ENCODE assay signal across 15 cellular contexts in genomic region chr16:55832788-55833583, GRCh38. TPM values are rescaled to one million over a fixed set of nuclear protein-coding genes. Genes with fewer than 3 reads are reported as not detected.
DNase-seq lines count a peak whose midpoint lies in the region; ATAC-seq, FAIRE-seq and TF ChIP-seq lines count a peak whose summit lies in the region.
"Had no signal": no experiment of that assay in that cellular context is flagged by ENCODE, and none has a peak within 500 bp of the region (broad histone marks: within the 10 kb centered on the region; RNA-seq: fewer than 3 reads in every experiment).

Gene CES1, minus strand, starts transcription at chr16:55833096. Its CDS starts 41 bp downstream, at chr16:55833055.

- H3K4me2 ChIP-seq in K562 (ENCODE audit: insufficient read depth, low read length), result no peak within 1 kb of the TSS
- H3K4me2 ChIP-seq: BLaER1 had no signal

- CTCF ChIA-PET in K562 (lab: Yijun Ruan, JAX; ENCODE audit: low intra/inter-chr PET ratio), result no interaction called here

- no peaks in the 10 kb centered on the region for H3K79me2 ChIP-seq in K562 (ENCODE audit: control insufficient read depth, insufficient read depth, low read length)

- peaks cover 0 to 6% of the 10 kb centered on the region in 2 experiments; a peak in 1 of 5 replicates for H3K4me1 ChIP-seq in K562 (replicated peaks in 1 of 2; ENCODE audit: control insufficient read depth in 2 of 2, insufficient read depth in 2 of 2, low read length in 2 of 2)
- no peaks in the 10 kb centered on the region for H3K4me1 ChIP-seq in sigmoid colon
- H3K4me1 ChIP-seq: BLaER1, SJSA1 had no signal

- no peak within 1 kb of the TSS; a peak in 1 of 4 replicates for H3K9ac ChIP-seq in K562 (ENCODE audit: insufficient read depth in 1 of 2, low read depth in 2 of 2, low read length in 2 of 2)
- H3K9ac ChIP-seq: BLaER1 had no signal

- H3K4me3 ChIP-seq in HL-60 (replicated peaks; ENCODE audit: insufficient read depth, low read length), result peak within 1 kb of the TSS; percentile 42
- no peak within 1 kb of the TSS for H3K4me3 ChIP-seq in K562
- peak within 1 kb of the TSS in 3 of 4 donors; percentile 22 to 42 (median 39) for H3K4me3 ChIP-seq in sigmoid colon
- no peak within 1 kb of the TSS for H3K4me3 ChIP-seq in MG63
- H3K4me3 ChIP-seq: BLaER1, SJSA1 had no signal

- H2AFZ ChIP-seq in K562 (ENCODE audit: low read depth, low read length), result no peak within 1 kb of the TSS

- TF ChIP-seq RAD21 in K562 (CRISPR knock-in tag; conservative IDR thresholded peaks at IDR 0.05 in 1 of 2, IDR thresholded peaks at IDR 0.05 in 1 of 2), result no peak

- TF ChIP-seq POLR2A in K562 (conservative IDR thresholded peaks at IDR 0.05) (no peak), sigmoid colon (IDR thresholded peaks at IDR 0.05) (no peak)

- in situ Hi-C loops in K562 (cut with MboI), result loop anchor here (5.0 kb wide), 1 partner anchor 71 kb away; no protein-coding TSS in a partner anchor

- DNase-seq in HL-60 (ENCODE audit: low read depth in 1 of 2, low spot score in 1 of 2), result peak; percentile 76 to 97
- no peak for DNase-seq in K562 (ENCODE audit: extremely low read depth in 1 of 4, low spot score in 3 of 4)
- DNase-seq in left lobe of liver (ENCODE audit: low spot score), result peak; percentile 97
- DNase-seq in sigmoid colon, result peak; percentile 78
- DNase-seq in OCI-M1 (lab: John Stamatoyannopoulos, UW), result no peak
- DNase-seq in MG63, result no peak
- no peak for DNase-seq in activated naive CD4-positive, alpha-beta T cell treated with anti-CD3 and anti-CD28 coated beads, Interleukin-2, amount 50 U/mL, for 16 hours
- DNase-seq in iPS-NIHi11 (ENCODE audit: low spot score), result no peak
- DNase-seq: activated CD4-positive, alpha-beta T cell treated with anti-CD3 and anti-CD28 coated beads, Interleukin-2, amount 50 U/mL, for 1 hour; activated naive CD8-positive, alpha-beta T cell treated with anti-CD3 and anti-CD28 coated beads, Interleukin-2, amount 10 ng/mL, durations not matched to agents 7 days and 5 days; effector memory CD8-positive, alpha-beta T cell had no signal

- H4K20me1 ChIP-seq in K562 (replicated peaks; ENCODE audit: control insufficient read depth, insufficient read depth, low read length), result no peaks in the 10 kb centered on the region
- H4K20me1 ChIP-seq: BLaER1 had no signal

- ATAC-seq in K562 (peak; percentile 67), left lobe of liver (peak; percentile 73)
- ATAC-seq: effector memory CD8-positive, alpha-beta T cell had no signal

- peak within 1 kb of the TSS; percentile 59 for H3K27ac ChIP-seq in HL-60 (replicated peaks)
- H3K27ac ChIP-seq in K562 (ENCODE audit: extremely low read depth, low read depth, low read length), result no peak within 1 kb of the TSS
- peak within 1 kb of the TSS in 3 of 4 donors; percentile 34 to 76 (median 71) for H3K27ac ChIP-seq in sigmoid colon
- H3K27ac ChIP-seq: BLaER1, SJSA1 had no signal

- no peak for TF ChIP-seq CTCF in HL-60 (IDR thresholded peaks at IDR 0.05; ENCODE audit: insufficient read depth, low read length)
- TF ChIP-seq CTCF in K562 (IDR thresholded peaks at IDR 0.05 in 2 of 3, conservative IDR thresholded peaks at IDR 0.05 in 1 of 3; ENCODE audit: insufficient read depth in 2 of 3, low read depth in 1 of 3, low read length in 3 of 3), result no peak
- TF ChIP-seq CTCF in sigmoid colon (IDR thresholded peaks at IDR 0.05), result no peak

- H3K27me3 ChIP-seq in HL-60 (ENCODE audit: insufficient read depth, poor library complexity, severe bottlenecking) (no peaks in the 10 kb centered on the region), K562 (ENCODE audit: control insufficient read depth in 2 of 2, insufficient read depth in 2 of 2, low read length in 2 of 2) (peaks cover 5 to 21% of the 10 kb centered on the region in 2 experiments; a peak in 4 of 5 replicates), sigmoid colon (no peaks in the 10 kb centered on the region), MG63 (peaks cover 11% of the 10 kb centered on the region)
- H3K27me3 ChIP-seq: BLaER1, SJSA1 had no signal

- no peaks in the 10 kb centered on the region for H3K36me3 ChIP-seq in K562 (ENCODE audit: control insufficient read depth, insufficient read depth, low read length)
- H3K36me3 ChIP-seq in sigmoid colon, result no peaks in the 10 kb centered on the region
- H3K36me3 ChIP-seq in MG63, result no peaks in the 10 kb centered on the region
- H3K36me3 ChIP-seq: BLaER1, SJSA1 had no signal

- H3K9me3 ChIP-seq in K562 (replicated peaks; ENCODE audit: control insufficient read depth, insufficient read depth, low read depth, low read length) (no peaks in the 10 kb centered on the region), sigmoid colon (no peaks in the 10 kb centered on the region), MG63 (no peaks in the 10 kb centered on the region)
- H3K9me3 ChIP-seq: BLaER1, SJSA1 had no signal

- WGBS in K562 (ENCODE audit: insufficient coverage, low coverage, missing lambda C conversion rate), result 14% methylated on average over 21 of the region's 27 CpGs
- 52 to 66% methylated on average over 27 of the region's 27 CpGs for WGBS in sigmoid colon, 2 donors

- intact Hi-C loops in K562 (cut with micrococcal nuclease) (loop anchor here (2.0 kb wide), 1 partner anchor 72 kb away; no protein-coding TSS in a partner anchor), sigmoid colon (cut with DNase I) (no loop called here)

- no TSS peak for BruUV-seq in K562 (replicated peaks; lab: Mats Ljungman, UMichigan)

- TF ChIP-seq EP300 in K562 (IDR thresholded peaks at IDR 0.05; ENCODE audit: low read length) (no peak), sigmoid colon (IDR thresholded peaks at IDR 0.05) (no peak)

- FAIRE-seq in K562 (lab: Jason Lieb, UNC), result peak; percentile 35
- FAIRE-seq: islet of Langerhans had no signal

- POLR2A ChIA-PET in K562 (lab: Yijun Ruan, JAX), result interaction anchor here (0.6 kb wide), 3 partner anchors 52 to 97 kb away, joined by 3 to 4 read pairs (median 3); no protein-coding TSS in a partner anchor

- no peaks in the 10 kb centered on the region for H3K9me1 ChIP-seq in K562 (ENCODE audit: control insufficient read depth, insufficient read depth, low read length)

TF ChIP-seq in K562, 482 proteins besides CTCF, POLR2A, EP300 and RAD21 (continues in another document):
- TF ChIP-seq EWSR1 (IDR thresholded peaks at IDR 0.05; ENCODE audit: borderline replicate concordance, low read depth, partially characterized antibody) (no peak), AFF4 (CRISPR knock-in tag; IDR thresholded peaks at IDR 0.05) (no peak), RFX5 (IDR thresholded peaks at IDR 0.05; ENCODE audit: low read depth, low read length) (no peak)

RNA-seq across cellular contexts. Expression of gene CES1, which starts in this region (rescaled TPM):
- 0.23 and 0.69 TPM in 2 replicates for total RNA-seq in K562 (2011; cell fraction: chromatin; rRNA removed; ENCODE audit: low replicate concordance)
- not detected in 2 replicates for total RNA-seq in K562 (2011; cell fraction: nucleolus; rRNA removed)
- not detected in 2 replicates for total RNA-seq in K562 (2011; cell fraction: nucleoplasm; rRNA removed)
- not detected in 2 replicates for total RNA-seq in K562 (2014; rRNA removed)
- not detected in 2 replicates for total RNA-seq in K562 (2014; rRNA removed; fragmentation: Illumina TruSeq; extraction: Trizol)
- 0.22 TPM in 1 of 2 replicates, not detected in the other for total RNA-seq in K562 (2015; rRNA removed; fragmentation: Illumina TruSeq; extraction: Trizol)
- total RNA-seq in K562 (2021), result 0.87 and 1.2 TPM in 2 replicates
- 0.14 TPM in 1 of 2 replicates, not detected in the other for polyA plus RNA-seq in K562 (2011; rRNA removed)
- 0.31 TPM in 1 of 2 replicates, not detected in the other for polyA plus RNA-seq in K562 (2011; cell fraction: cytosol; rRNA removed)
- polyA plus RNA-seq in K562 (2011; cell fraction: nucleus; rRNA removed), result 1.3 TPM in 1 of 2 replicates, not detected in the other
- polyA plus RNA-seq in K562 (2012), result 0.09 and 0.51 TPM in 2 replicates
- polyA plus RNA-seq in K562 (2014; fragmentation: Illumina TruSeq; extraction: Trizol), result not detected in 2 replicates
- under 1 TPM; 0.10 to 0.13 TPM for polyA plus RNA-seq in K562 (2014; fragmentation: Nextera tagmentation; extraction: Ambion mirVana)
- 0.19 TPM in 1 of 2 replicates, not detected in the other for polyA plus RNA-seq in K562 (2014; rRNA removed)
- polyA minus RNA-seq in K562 (2011; rRNA and poly(A)+ RNA removed), result not detected in 2 replicates
- polyA minus RNA-seq in K562 (2011; cell fraction: cytosol; rRNA and poly(A)+ RNA removed), result not detected in 2 replicates
- polyA minus RNA-seq in K562 (2011; cell fraction: nucleus; rRNA and poly(A)+ RNA removed), result not detected in 2 replicates
- 2,727 TPM for total RNA-seq in left lobe of liver
- 100 to 1,000 TPM in 1 of 4 donors, 10 to 100 TPM in 3; 20.2 to 115 (median 43.0) TPM for total RNA-seq in sigmoid colon
- polyA plus RNA-seq in sigmoid colon, result 1 to 10 TPM; 1.8 to 8.4 (median 6.6) TPM
- total RNA-seq in MG63 (2014; rRNA removed; shearing (Covaris generic); ENCODE audit: low replicate concordance), result 0.56 TPM in 1 of 2 replicates, not detected in the other
- total RNA-seq: activated naive CD8-positive, alpha-beta T cell treated with anti-CD3 and anti-CD28 coated beads, Interleukin-2, amount 10 ng/mL, durations not matched to agents 7 days and 5 days; HT-29; SJSA1 had no signal

Comparison
In these comparisons a context has a peak if more than half of its experiments do, and no peak if none do; other contexts are left out.
1. RNA of gene CES1 (total RNA-seq): 2,727 TPM in left lobe of liver (single experiment); 20.2 to 115 TPM in sigmoid colon, 0.56 TPM in MG63 and 0.22 to 1.2 TPM in K562; every median in the first group is over 10 times any median in the second.
2. DNase-seq: peak in HL-60 (2 of 2), left lobe of liver (single experiment) and sigmoid colon (single experiment); none in K562 (0 of 4), OCI-M1 (single experiment), MG63 (single experiment), activated naive CD4-positive, alpha-beta T cell treated with anti-CD3 and anti-CD28 coated beads, Interleukin-2, amount 50 U/mL, for 16 hours (single experiment) and iPS-NIHi11 (single experiment).
3. H3K4me3 ChIP-seq: peak in HL-60 (single experiment) and sigmoid colon (3 of 4); none in K562 (single experiment) and MG63 (single experiment).